Comparison of ENCODE assay signal across 12 cellular contexts in the genomic region with DNA sequence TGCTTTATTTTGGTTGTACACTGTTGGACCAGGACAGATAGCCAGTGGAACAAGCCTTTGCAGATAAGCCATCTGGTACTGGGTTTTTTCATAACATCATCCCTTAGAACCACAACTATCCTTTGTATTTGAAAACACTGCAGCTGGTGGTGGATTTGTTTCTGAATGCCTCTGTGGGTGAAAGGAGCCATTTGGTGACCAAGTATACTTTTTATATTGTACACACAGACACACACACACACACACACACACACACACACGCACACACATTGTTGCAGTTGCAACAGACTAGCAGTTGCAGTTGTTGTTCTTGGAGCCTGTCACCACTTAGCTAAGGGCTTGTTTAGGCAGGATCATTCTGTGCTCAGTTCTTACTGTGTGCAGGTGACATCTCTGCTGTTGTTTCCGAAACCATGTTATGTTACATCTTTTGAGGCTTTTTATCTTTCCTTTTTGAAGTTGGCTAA. TPM values are rescaled to one million over a fixed set of nuclear protein-coding genes. Genes with fewer than 3 reads are reported as not detected.
DNase-seq lines count a peak whose midpoint lies in the region; ATAC-seq, FAIRE-seq and TF ChIP-seq lines count a peak whose summit lies in the region.
"Had no signal": no experiment of that assay in that cellular context is flagged by ENCODE, and none has a peak within 500 bp of the region (broad histone marks: within the 10 kb centered on the region; RNA-seq: fewer than 3 reads in every experiment).

No MANE protein-coding gene starts in this region.

- H3K36me3 ChIP-seq in PC-9 (ENCODE audit: low read depth) (no peaks in the 10 kb centered on the region), MG63 (no peaks in the 10 kb centered on the region)

- no peak for TF ChIP-seq POLR2A in H54 (IDR thresholded peaks at IDR 0.05; ENCODE audit: low read depth, low read length)

- no peak for TF ChIP-seq CTCF in PC-9 (conservative IDR thresholded peaks at IDR 0.05)

- POLR2A ChIA-PET in PC-9 (lab: Charles Lee; ENCODE audit: unreplicated experiment) = interaction anchor here (0.6 kb wide), 1 partner anchor 203 kb away, joined by 11 read pairs; no protein-coding TSS in a partner anchor

- H3K4me3 ChIP-seq in PC-9 = no peak overlapping the region
- H3K4me3 ChIP-seq in MG63 = no peak overlapping the region

- CTCF ChIA-PET in PC-9 (lab: Charles Lee) = no interaction called here

- DNase-seq in H54 (ENCODE audit: insufficient read length, low spot score) = no peak
- DNase-seq in PC-9 = no peak
- no peak for DNase-seq in MG63
- DNase-seq in germinal center (ENCODE audit: low spot score) = no peak
- DNase-seq: aorta; CD4-positive, CD25-positive, alpha-beta regulatory T cell; NCI-H524 had no signal

- BruUV-seq in PC-9 (replicated peaks; lab: Mats Ljungman, UMichigan) = no TSS peak

- no peaks in the 10 kb centered on the region for H3K79me2 ChIP-seq in PC-9 (ENCODE audit: low read depth)

- no peak overlapping the region for H2AFZ ChIP-seq in PC-9

- intact Hi-C loops in PC-9 (cut with micrococcal nuclease; ENCODE audit: unreplicated experiment) = no loop called here

- H3F3A ChIP-seq in PC-9 (ENCODE audit: insufficient read depth, low read depth) = no peaks in the 10 kb centered on the region

- no peaks in the 10 kb centered on the region for H3K27me3 ChIP-seq in layer of hippocampus (ENCODE audit: control insufficient read depth, insufficient read depth, low read length)
- no peaks in the 10 kb centered on the region for H3K27me3 ChIP-seq in PC-9 (ENCODE audit: insufficient read depth, low read depth)
- H3K27me3 ChIP-seq in MG63 = no peaks in the 10 kb centered on the region

- H3K9me3 ChIP-seq in PC-9 (ENCODE audit: insufficient read depth, low read depth) = no peaks in the 10 kb centered on the region
- H3K9me3 ChIP-seq in MG63 = no peaks in the 10 kb centered on the region

- no peaks in the 10 kb centered on the region for H3K4me1 ChIP-seq in PC-9 (replicated peaks; ENCODE audit: insufficient read depth)

- no peaks in the 10 kb centered on the region; the same call in 1 of the 2 replicates for H3K9me2 ChIP-seq in PC-9 (ENCODE audit: insufficient read depth)

- peak overlapping the region; percentile 85 for H3K27ac ChIP-seq in angular gyrus (ENCODE audit: low read depth, low read length)
- H3K27ac ChIP-seq in layer of hippocampus (ENCODE audit: low read depth, low read length) = peak overlapping the region; percentile 92
- H3K27ac ChIP-seq in PC-9 = no peak overlapping the region

- H4K20me1 ChIP-seq in PC-9 (ENCODE audit: insufficient read depth) = no peaks in the 10 kb centered on the region

- FAIRE-seq in H54 (lab: Jason Lieb, UNC) = peak; percentile 23
- FAIRE-seq: GM12892 had no signal

- peak; percentile 36 for ATAC-seq in GM18517 (IDR thresholded peaks at IDR 0.05; ENCODE audit: unreplicated experiment)
- no peak for ATAC-seq in HG03457 (IDR thresholded peaks at IDR 0.05; ENCODE audit: unreplicated experiment)

- H3K4me2 ChIP-seq in PC-9 = no peak overlapping the region

RNA-seq across cellular contexts. Expression of a gene that starts 22.9 kb away (rescaled TPM):
- total RNA-seq in PC-9 (2021) = 0.83 and 1.3 TPM in 2 replicates
- 0.69 and 0.82 TPM in 2 replicates for total RNA-seq in MG63 (2014; rRNA removed; shearing (Covaris generic); ENCODE audit: low replicate concordance)
